8 cellular contexts compared by ENCODE assay signal in genomic region chr20:30376767-30377658, GRCh38.
DNase-seq lines count a peak whose midpoint lies in the region; ATAC-seq, FAIRE-seq and TF ChIP-seq lines count a peak whose summit lies in the region.

No MANE protein-coding gene starts in this region.

- CTCF ChIA-PET in A673 (lab: Charles Lee): interaction anchor here (0.7 kb wide), 1 partner anchor 158 kb away, joined by 3 read pairs; no protein-coding TSS in a partner anchor
- CTCF ChIA-PET in HepG2 (lab: Yijun Ruan, JAX; ENCODE audit: low intra/inter-chr PET ratio, low total read pairs): no interaction called here

- TF ChIP-seq RAD21 in HepG2 (CRISPR knock-in tag; IDR thresholded peaks at IDR 0.05): peak; percentile 55

- 15% methylated on average over 45 of the region's 70 CpGs for WGBS in HepG2 (ENCODE audit: low lambda C conversion rate)

- BruUV-seq in A673 (replicated peaks; lab: Mats Ljungman, UMichigan): TSS peak; percentile 57
- BruUV-seq in HepG2 (replicated peaks; lab: Mats Ljungman, UMichigan): TSS peak; percentile 78

- peak overlapping the region; percentile 89 for H3K4me2 ChIP-seq in HepG2 (ENCODE audit: low read depth, low read length)

- H3K79me2 ChIP-seq in HepG2 (ENCODE audit: insufficient read depth, low read length): peaks cover 2% of the 10 kb centered on the region

- peak; percentile 94 for ATAC-seq in GM18870 (IDR thresholded peaks at IDR 0.05; ENCODE audit: unreplicated experiment)
- peak; percentile 98 for ATAC-seq in HG03175 (IDR thresholded peaks at IDR 0.05; ENCODE audit: unreplicated experiment)
- ATAC-seq in HepG2: peak; percentile 98

- peak; percentile 67 for TF ChIP-seq CTCF in A673 (conservative IDR thresholded peaks at IDR 0.05; ENCODE audit: low read depth, low read length)
- peak; percentile 93 for TF ChIP-seq CTCF in HepG2 (CRISPR knock-in tag; IDR thresholded peaks at IDR 0.05)

- H3K4me1 ChIP-seq in A673 (ENCODE audit: insufficient read depth, low read length, poor library complexity, severe bottlenecking) (no peaks in the 10 kb centered on the region), HepG2 (ENCODE audit: insufficient read depth, low read length) (peaks cover 18% of the 10 kb centered on the region; the same call in 1 of the 2 replicates)

- peak; percentile 95 to 96 for TF ChIP-seq POLR2A in HepG2 (IDR thresholded peaks at IDR 0.05; ENCODE audit: insufficient read depth in 1 of 2, low read depth in 2 of 2, low read length in 2 of 2)

- H3K9me3 ChIP-seq in A673 (ENCODE audit: low read depth, low read length, poor library complexity, severe bottlenecking) (no peaks in the 10 kb centered on the region), HepG2 (ENCODE audit: low read length) (no peaks in the 10 kb centered on the region)

- TF ChIP-seq EP300 in HepG2 (IDR thresholded peaks at IDR 0.05; ENCODE audit: low read depth in 2 of 2, low read length in 2 of 2) (no peak), HepG2 (CRISPR knock-in tag; IDR thresholded peaks at IDR 0.05; ENCODE audit: borderline replicate concordance) (no peak)

- POLR2A ChIA-PET in A673 (lab: Charles Lee; ENCODE audit: low non-redundant PET): interaction anchor here (0.5 kb wide), 1 partner anchor 880 kb away, joined by 5 read pairs; no protein-coding TSS in a partner anchor
- POLR2A ChIA-PET in HepG2 (lab: Yijun Ruan, JAX): interaction anchor here (0.6 to 1.4 kb wide), 8 partner anchors 8 to 1775 kb away, joined by 3 to 8 read pairs (median 4); no protein-coding TSS in a partner anchor

- H2AFZ ChIP-seq in HepG2 (ENCODE audit: low read length): peak overlapping the region; percentile 82

- in situ Hi-C loops in HepG2 (cut with HindIII; ENCODE audit: extremely low pct_ligation_motif_present, low pct_unique_long_range_greater_than_20kb): no loop called here

- H3K9ac ChIP-seq in HepG2 (ENCODE audit: insufficient read depth, low read depth, low read length): peak overlapping the region; percentile 91

- H3K36me3 ChIP-seq in A673 (ENCODE audit: insufficient read depth, low read length, poor library complexity, severe bottlenecking) (no peaks in the 10 kb centered on the region), HepG2 (replicated peaks in 1 of 2; ENCODE audit: control insufficient read depth in 1 of 2, insufficient read depth in 2 of 2, low read length in 2 of 2) (no peaks in the 10 kb centered on the region)

- intact Hi-C loops in A673 (cut with micrococcal nuclease; ENCODE audit: unreplicated experiment) (no loop called here), HepG2 (cut with micrococcal nuclease; ENCODE audit: unreplicated experiment) (no loop called here)

- no peaks in the 10 kb centered on the region for H3K27me3 ChIP-seq in A673 (replicated peaks; ENCODE audit: insufficient read depth, low read depth, low read length, poor library complexity)
- no peaks in the 10 kb centered on the region; a peak in 1 of 5 replicates for H3K27me3 ChIP-seq in HepG2 (ENCODE audit: control insufficient read depth in 1 of 2, insufficient read depth in 2 of 2, low read length in 2 of 2)

- FAIRE-seq in HepG2 (lab: Jason Lieb, UNC): no peak

- H3K27ac ChIP-seq in A673 (ENCODE audit: low read depth, low read length, poor library complexity, severe bottlenecking): peak overlapping the region; percentile 84
- H3K27ac ChIP-seq in HepG2 (ENCODE audit: extremely low read length, insufficient read depth, low read length): peak overlapping the region; percentile 85

- H3K4me3 ChIP-seq in A673 (ENCODE audit: low read depth, low read length, poor library complexity, severe bottlenecking) (peak overlapping the region; percentile 76), HepG2 (replicated peaks in 1 of 3; ENCODE audit: insufficient read depth in 1 of 3, low read depth in 2 of 3, low read length in 3 of 3) (peak overlapping the region; percentile 68 to 93 (median 89))

- H4K20me1 ChIP-seq in HepG2 (ENCODE audit: insufficient read depth, low read length): no peaks in the 10 kb centered on the region

- DNase-seq in A673 (ENCODE audit: low spot score) (peak; percentile 85), NCI-H510A (lab: John Stamatoyannopoulos, UW) (peak; percentile 45), dermis blood vessel endothelial cell (peak; percentile 90), HepG2 (ENCODE audit: low spot score) (peak; percentile 87)
- peak; percentile 77 to 87 for DNase-seq in activated CD4-positive, alpha-beta T cell treated with anti-CD3 and anti-CD28 coated beads, Interleukin-2, amount 50 U/mL, for 24 hours (ENCODE audit: low read depth in 1 of 2, low spot score in 1 of 2)
- DNase-seq in stimulated activated CD4-positive, alpha-beta T cell treated with anti-CD3 and anti-CD28 coated beads, TNF-alpha, amount 100 ng/mL, for 1 hour (ENCODE audit: low read depth in 3 of 3, low spot score in 1 of 3): peak; percentile 72 to 85 (median 85)

TF ChIP-seq in HepG2, 621 proteins besides CTCF, POLR2A, EP300 and RAD21 (continues in another document):
- TF ChIP-seq PHF8 (CRISPR knock-in tag; IDR thresholded peaks at IDR 0.05): peak; percentile 91
- no peak for TF ChIP-seq ZNF256 (CRISPR knock-in tag; conservative IDR thresholded peaks at IDR 0.05)
- no peak for TF ChIP-seq ZBTB40 (IDR thresholded peaks at IDR 0.05)
- peak; percentile 69; the same call in 1 of the 2 replicates for TF ChIP-seq ZBTB40 (CRISPR knock-in tag; IDR thresholded peaks at IDR 0.05)
- no peak for TF ChIP-seq NFIC (IDR thresholded peaks at IDR 0.05; ENCODE audit: low read length)
- peak; percentile 67 for TF ChIP-seq HOXA3 (CRISPR knock-in tag; IDR thresholded peaks at IDR 0.05)
- 0 out of 2 replicates have a peak, but pooled peaks have one; percentile 86 for TF ChIP-seq ZNF713 (CRISPR knock-in tag; IDR thresholded peaks at IDR 0.05)
- TF ChIP-seq ZNF773 (CRISPR knock-in tag; IDR thresholded peaks at IDR 0.05; ENCODE audit: borderline replicate concordance): peak; percentile 17; the same call in 1 of the 2 replicates
- TF ChIP-seq, protein P1, sequence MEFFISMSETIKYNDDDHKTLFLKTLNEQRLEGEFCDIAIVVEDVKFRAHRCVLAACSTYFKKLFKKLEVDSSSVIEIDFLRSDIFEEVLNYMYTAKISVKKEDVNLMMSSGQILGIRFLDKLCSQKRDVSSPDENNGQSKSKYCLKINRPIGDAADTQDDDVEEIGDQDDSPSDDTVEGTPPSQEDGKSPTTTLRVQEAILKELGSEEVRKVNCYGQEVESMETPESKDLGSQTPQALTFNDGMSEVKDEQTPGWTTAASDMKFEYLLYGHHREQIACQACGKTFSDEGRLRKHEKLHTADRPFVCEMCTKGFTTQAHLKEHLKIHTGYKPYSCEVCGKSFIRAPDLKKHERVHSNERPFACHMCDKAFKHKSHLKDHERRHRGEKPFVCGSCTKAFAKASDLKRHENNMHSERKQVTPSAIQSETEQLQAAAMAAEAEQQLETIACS (CRISPR knock-in tag; IDR thresholded peaks at IDR 0.05): no peak; the same call in 1 of the 2 replicates

Comparison
In these comparisons a context has a peak if more than half of its experiments do, and no peak if none do; other contexts are left out.
1. Peak in every context shown above with its lines: DNase-seq, ATAC-seq, H3K4me3 ChIP-seq and H3K27ac ChIP-seq.